In the genomic region with DNA sequence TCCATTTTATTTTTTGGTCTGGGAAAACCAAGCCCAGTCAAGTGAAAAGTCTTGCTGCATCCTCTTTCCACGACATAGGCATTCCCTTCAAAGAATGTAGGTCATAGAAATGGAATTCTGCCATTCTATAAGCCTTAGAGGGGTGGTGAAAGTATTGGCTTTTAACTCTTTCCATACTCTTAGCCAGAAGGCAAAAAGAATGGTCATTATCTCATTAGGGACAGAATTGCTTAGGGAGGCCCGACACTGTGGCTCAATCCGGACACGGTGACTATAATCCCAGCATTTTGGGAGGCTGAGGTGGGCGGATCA, we compare ENCODE assay signal across 9 cellular contexts. TPM values are rescaled to one million over a fixed set of nuclear protein-coding genes. Genes with fewer than 3 reads are reported as not detected.
DNase-seq lines count a peak whose midpoint lies in the region; ATAC-seq and TF ChIP-seq lines count a peak whose summit lies in the region.
"Had no signal": no experiment of that assay in that cellular context is flagged by ENCODE, and none has a peak within 500 bp of the region (broad histone marks: within the 10 kb centered on the region; RNA-seq: fewer than 3 reads in every experiment).

No MANE protein-coding gene starts in this region.

- no peaks in the 10 kb centered on the region for H3K79me2 ChIP-seq in Loucy (ENCODE audit: insufficient read depth, low read length)

- H3K4me3 ChIP-seq in BJ (ENCODE audit: low read depth, low read length) (peak overlapping the region; percentile 25), Loucy (ENCODE audit: low read length, poor library complexity, severe bottlenecking) (peak overlapping the region; percentile 75), coronary artery (peak overlapping the region; percentile 65)

- peaks cover 43% of the 10 kb centered on the region for H3K4me1 ChIP-seq in Loucy (ENCODE audit: insufficient read depth, low read length, poor library complexity, severe bottlenecking)

- H3K27ac Mint-ChIP-seq in neural crest cell (ENCODE audit: unreplicated experiment): peak overlapping the region; percentile 95

- CTCF ChIA-PET in BJ (lab: Yijun Ruan, JAX): interaction anchor here (0.6 to 7.7 kb wide), 24 partner anchors 9 to 185 kb away, joined by 3 to 130 read pairs (median 8); a partner anchor contains a TSS

- peaks cover 59% of the 10 kb centered on the region for H3K4me1 Mint-ChIP-seq in neural crest cell

- no peaks in the 10 kb centered on the region for H3K9me3 ChIP-seq in Loucy (ENCODE audit: insufficient read depth, low read depth, low read length)

- H3K9ac ChIP-seq in Loucy (ENCODE audit: low read depth, low read length, poor library complexity, severe bottlenecking): peak overlapping the region; percentile 83

- H3F3A ChIP-seq in Loucy (ENCODE audit: low read depth): no peaks in the 10 kb centered on the region; the same call in 1 of the 2 replicates

- no peaks in the 10 kb centered on the region for H4K20me1 ChIP-seq in Loucy (ENCODE audit: insufficient read depth, low read length, poor library complexity, severe bottlenecking)

- H3K9me2 ChIP-seq in Loucy (replicated peaks; ENCODE audit: low read depth, low read length): no peaks in the 10 kb centered on the region

- H3K9me3 Mint-ChIP-seq in neural crest cell: no peaks in the 10 kb centered on the region

- H3K27ac ChIP-seq in coronary artery: peak overlapping the region; percentile 94 to 96

- H3K27me3 ChIP-seq in BJ (ENCODE audit: control insufficient read depth, insufficient read depth, low read length): no peaks in the 10 kb centered on the region
- H3K27me3 ChIP-seq in Loucy (ENCODE audit: insufficient read depth, low read length, poor library complexity, severe bottlenecking): no peaks in the 10 kb centered on the region

- peak overlapping the region; percentile 89 for H3K4me2 ChIP-seq in Loucy (ENCODE audit: low read depth, low read length, poor library complexity, severe bottlenecking)

- no peaks in the 10 kb centered on the region for H3K27me3 Mint-ChIP-seq in neural crest cell (ENCODE audit: low read depth)

- TF ChIP-seq CTCF in BJ (IDR thresholded peaks at IDR 0.05; ENCODE audit: insufficient read depth, low read depth, low read length) (no peak), Loucy (conservative IDR thresholded peaks at IDR 0.05; ENCODE audit: low read length) (no peak), coronary artery (IDR thresholded peaks at IDR 0.05) (no peak), neural crest cell (conservative IDR thresholded peaks at IDR 0.05) (no peak)

- no peaks in the 10 kb centered on the region for H3K36me3 ChIP-seq in BJ (ENCODE audit: control insufficient read depth, insufficient read depth, low read length)
- H3K36me3 ChIP-seq in Loucy (ENCODE audit: insufficient read depth, low read length): no peaks in the 10 kb centered on the region

- POLR2A ChIA-PET in BJ (lab: Charles Lee): interaction anchor here (0.7 to 2.2 kb wide), 5 partner anchors 10 to 428 kb away, joined by 3 to 8 read pairs (median 6); a partner anchor contains a TSS

- peak overlapping the region; percentile 82 for H2AFZ ChIP-seq in Loucy (ENCODE audit: low read length)

- no peaks in the 10 kb centered on the region for H3K36me3 Mint-ChIP-seq in neural crest cell (ENCODE audit: low read depth)

- ATAC-seq in HG03432 (IDR thresholded peaks at IDR 0.05; ENCODE audit: unreplicated experiment) (no peak), GM18909 (IDR thresholded peaks at IDR 0.05; ENCODE audit: poor library complexity, unreplicated experiment) (no peak)

- DNase-seq in BJ (ENCODE audit: low read depth) (no peak), coronary artery (ENCODE audit: low spot score) (no peak), neural crest cell (ENCODE audit: low read depth, low spot score) (no peak), LoVo (ENCODE audit: low spot score) (no peak), hepatic stellate cell (ENCODE audit: low spot score) (no peak)
- DNase-seq: NCI-H2081 treated with DMSO at 0.1 percent for 48 hours had no signal

- H3K4me3 Mint-ChIP-seq in neural crest cell: peak overlapping the region; percentile 85

RNA-seq across cellular contexts. Expression of a gene that starts 7.9 kb away (rescaled TPM):
- polyA plus RNA-seq in BJ (2011; rRNA removed): 36.7 and 69.0 TPM in 2 replicates
- 23.2 and 23.8 TPM in 2 replicates for polyA minus RNA-seq in BJ (2011; rRNA and poly(A)+ RNA removed)
- total RNA-seq in neural crest cell: 147 and 153 TPM in 2 replicates

RNA-seq across cellular contexts. Expression of a gene that starts 13.5 kb away (rescaled TPM):
- 1.9 and 2.3 TPM in 2 replicates for polyA plus RNA-seq in BJ (2011; rRNA removed)
- 4.3 and 6.6 TPM in 2 replicates for polyA minus RNA-seq in BJ (2011; rRNA and poly(A)+ RNA removed)
- 2.5 and 2.8 TPM in 2 replicates for total RNA-seq in neural crest cell

RNA-seq across cellular contexts. Expression of a gene that starts 26.4 kb away (rescaled TPM):
- 27.8 and 35.1 TPM in 2 replicates for polyA plus RNA-seq in BJ (2011; rRNA removed)
- 25.1 and 28.2 TPM in 2 replicates for polyA minus RNA-seq in BJ (2011; rRNA and poly(A)+ RNA removed)
- total RNA-seq in neural crest cell: 130 and 138 TPM in 2 replicates

RNA-seq across cellular contexts. Expression of a gene that starts 51.2 kb away (rescaled TPM):
- 32.1 and 43.3 TPM in 2 replicates for polyA plus RNA-seq in BJ (2011; rRNA removed)
- 17.8 and 20.2 TPM in 2 replicates for polyA minus RNA-seq in BJ (2011; rRNA and poly(A)+ RNA removed)
- total RNA-seq in neural crest cell: 15.0 and 15.3 TPM in 2 replicates

RNA-seq across cellular contexts. Expression of a gene that starts 59.7 kb away (rescaled TPM):
- polyA plus RNA-seq in BJ (2011; rRNA removed): 40.1 and 55.2 TPM in 2 replicates
- 72.9 and 94.5 TPM in 2 replicates for polyA minus RNA-seq in BJ (2011; rRNA and poly(A)+ RNA removed)
- total RNA-seq in neural crest cell: 147 and 154 TPM in 2 replicates

Comparison
In these comparisons a context has a peak if more than half of its experiments do, and no peak if none do; other contexts are left out.
1. H3K4me3 ChIP-seq: peak in every context shown above with its lines; median percentile 75 in Loucy; 65 in coronary artery; 25 in BJ.